ENCODE assay signal across 1 cellular context in the genomic region with DNA sequence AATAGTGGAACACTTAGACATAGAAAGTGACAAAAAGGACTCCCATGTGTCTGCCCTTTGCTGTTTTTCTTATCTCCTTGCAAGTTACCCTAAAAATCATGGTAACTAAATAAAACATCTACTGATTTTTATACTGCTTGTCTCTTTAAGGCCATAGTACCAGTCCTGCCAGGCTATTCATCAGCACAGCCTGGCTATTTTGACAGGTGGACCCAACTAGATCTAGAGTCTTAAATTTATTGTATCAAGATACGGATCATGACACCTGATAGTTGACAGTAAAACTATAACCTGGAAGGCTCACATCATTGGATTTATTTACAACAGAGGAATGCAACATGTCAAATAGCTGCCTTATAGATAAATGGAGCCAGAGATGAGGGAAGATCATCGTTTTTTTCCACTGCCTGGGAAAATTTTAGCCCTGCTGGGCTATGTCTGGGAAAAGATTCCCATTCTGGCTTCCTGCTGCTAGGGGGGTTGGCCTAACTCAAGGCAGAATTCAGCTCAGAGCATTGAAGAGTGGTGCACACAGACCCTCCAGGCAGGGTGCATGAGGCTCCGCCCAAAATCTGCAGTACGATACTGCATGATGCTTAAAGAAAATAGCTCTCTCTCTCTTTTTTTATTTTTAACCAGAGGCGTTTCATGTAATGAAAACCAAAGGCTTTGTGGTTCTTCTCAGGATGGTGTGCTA.
TF ChIP-seq lines count a peak whose summit lies in the region.

No MANE protein-coding gene starts in this region.

TF ChIP-seq in HepG2, 621 proteins besides CTCF, POLR2A, EP300 and RAD21 (continued from another document):
- TF ChIP-seq, protein P1, sequence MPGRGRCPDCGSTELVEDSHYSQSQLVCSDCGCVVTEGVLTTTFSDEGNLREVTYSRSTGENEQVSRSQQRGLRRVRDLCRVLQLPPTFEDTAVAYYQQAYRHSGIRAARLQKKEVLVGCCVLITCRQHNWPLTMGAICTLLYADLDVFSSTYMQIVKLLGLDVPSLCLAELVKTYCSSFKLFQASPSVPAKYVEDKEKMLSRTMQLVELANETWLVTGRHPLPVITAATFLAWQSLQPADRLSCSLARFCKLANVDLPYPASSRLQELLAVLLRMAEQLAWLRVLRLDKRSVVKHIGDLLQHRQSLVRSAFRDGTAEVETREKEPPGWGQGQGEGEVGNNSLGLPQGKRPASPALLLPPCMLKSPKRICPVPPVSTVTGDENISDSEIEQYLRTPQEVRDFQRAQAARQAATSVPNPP (CRISPR knock-in tag; IDR thresholded peaks at IDR 0.05): no peak
- no peak for TF ChIP-seq WIZ (CRISPR knock-in tag; IDR thresholded peaks at IDR 0.05)
